In the genomic region with DNA sequence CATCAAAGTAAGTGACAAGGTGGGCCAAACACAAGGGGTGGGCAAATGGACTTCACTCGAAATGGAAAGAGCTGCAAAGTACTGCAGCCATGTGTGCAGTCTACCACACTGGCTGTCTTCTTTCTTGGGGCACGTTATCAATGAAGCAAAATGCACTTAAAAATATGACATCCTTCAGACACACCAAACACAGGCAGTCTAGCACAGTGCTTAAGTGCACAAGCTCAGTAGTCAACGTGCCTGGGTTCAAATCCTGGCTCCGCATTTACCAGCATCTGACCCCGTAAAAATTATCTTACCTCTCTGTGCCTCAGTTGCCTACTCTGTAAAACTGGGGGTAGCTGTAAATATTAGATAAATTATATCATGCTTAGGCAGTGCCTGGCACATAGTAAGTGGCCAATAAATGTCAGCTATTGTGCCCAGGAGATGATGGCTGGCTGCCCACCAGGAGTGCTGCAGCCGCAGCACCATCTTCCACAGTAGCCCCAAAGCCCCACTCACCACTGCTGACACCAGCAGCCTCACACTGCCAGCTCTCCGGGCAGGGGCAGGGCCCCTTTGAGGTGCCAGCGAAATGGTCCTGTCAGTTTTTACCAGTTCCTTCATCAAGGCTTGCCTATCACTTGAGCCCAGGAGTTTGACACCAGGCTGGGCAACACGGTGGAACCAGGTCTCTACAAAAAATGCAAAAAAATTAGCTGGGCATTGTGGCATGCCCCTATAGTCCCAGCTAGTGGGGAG, we compare ENCODE assay signal across 2 cellular contexts.
TF ChIP-seq lines count a peak whose summit lies in the region.

No MANE protein-coding gene starts in this region.

TF ChIP-seq in HepG2, 621 proteins besides CTCF, POLR2A, EP300 and RAD21:
- TF ChIP-seq ZNF12 (CRISPR knock-in tag; IDR thresholded peaks at IDR 0.05) = no peak

TF ChIP-seq in K562, 482 proteins besides CTCF, POLR2A, EP300 and RAD21:
- TF ChIP-seq TBP (optimal IDR thresholded peaks at IDR 0.05; ENCODE audit: low read depth, low read length) (peak; percentile 68), SMAD1 (IDR thresholded peaks at IDR 0.05; ENCODE audit: low read depth, low read length, partially characterized antibody) (no peak), POLR3A (IDR thresholded peaks at IDR 0.05; ENCODE audit: borderline replicate concordance, extremely low read depth, insufficient read depth, insufficient read length) (peak; percentile 54), NR2C2 (CRISPR knock-in tag; IDR thresholded peaks at IDR 0.05) (no peak), NR2C2 (tag; IDR thresholded peaks at IDR 0.05) (0 out of 2 replicates have a peak, but pooled peaks have one; percentile 7), KLF6 (CRISPR knock-in tag; IDR thresholded peaks at IDR 0.05; ENCODE audit: borderline replicate concordance) (no peak)
- TF ChIP-seq, protein P1, sequence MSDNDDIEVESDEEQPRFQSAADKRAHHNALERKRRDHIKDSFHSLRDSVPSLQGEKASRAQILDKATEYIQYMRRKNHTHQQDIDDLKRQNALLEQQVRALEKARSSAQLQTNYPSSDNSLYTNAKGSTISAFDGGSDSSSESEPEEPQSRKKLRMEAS (CRISPR knock-in tag; IDR thresholded peaks at IDR 0.05) = 0 out of 2 replicates have a peak, but pooled peaks have one; percentile 3
TF ChIP-seq in K562: peak in this region for 4.
